Comparison of ENCODE assay signal across 9 cellular contexts in genomic region chr9:116152941-116153764, GRCh38. TPM values are rescaled to one million over a fixed set of nuclear protein-coding genes. Genes with fewer than 3 reads are reported as not detected.
DNase-seq lines count a peak whose midpoint lies in the region; ATAC-seq and TF ChIP-seq lines count a peak whose summit lies in the region.
"Had no signal": no experiment of that assay in that cellular context is flagged by ENCODE, and none has a peak within 500 bp of the region (broad histone marks: within the 10 kb centered on the region; RNA-seq: fewer than 3 reads in every experiment).

No MANE protein-coding gene starts in this region.

- no peaks in the 10 kb centered on the region for H3K9me2 ChIP-seq in PC-9 (ENCODE audit: insufficient read depth)

- no peaks in the 10 kb centered on the region for H3K9me3 Mint-ChIP-seq in activated CD4-positive, alpha-beta T cell treated with anti-CD3 and anti-CD28 coated beads, Interleukin-2, amount 10 ng/mL, durations not matched to agents 7 days and 5 days

- peak overlapping the region; percentile 88; the same call in 1 of the 2 replicates for H2AFZ ChIP-seq in PC-9

- no peak for ATAC-seq in HG03378 (IDR thresholded peaks at IDR 0.05; ENCODE audit: unreplicated experiment)
- no peak for ATAC-seq in HG03175 (IDR thresholded peaks at IDR 0.05; ENCODE audit: unreplicated experiment)

- no peak for TF ChIP-seq EP300 in ovary (IDR thresholded peaks at IDR 0.05)

- H3K36me3 Mint-ChIP-seq in activated CD4-positive, alpha-beta T cell treated with anti-CD3 and anti-CD28 coated beads, Interleukin-2, amount 10 ng/mL, durations not matched to agents 7 days and 5 days (ENCODE audit: low read depth): no peaks in the 10 kb centered on the region

- H3K9me3 ChIP-seq in PC-9 (ENCODE audit: insufficient read depth, low read depth): no peaks in the 10 kb centered on the region
- H3K9me3 ChIP-seq in ovary: no peaks in the 10 kb centered on the region

- POLR2A ChIA-PET in PC-9 (lab: Charles Lee; ENCODE audit: unreplicated experiment): interaction anchor here (0.6 to 0.7 kb wide), 2 partner anchors 38 to 145 kb away, joined by 3 to 4 read pairs; no protein-coding TSS in a partner anchor
- POLR2A ChIA-PET in activated CD4-positive, alpha-beta T cell treated with anti-CD3 and anti-CD28 coated beads, Interleukin-2, amount 10 ng/mL, durations not matched to agents 7 days and 5 days (lab: Charles Lee): no interaction called here

- H3K4me3 ChIP-seq in PC-9 (peak overlapping the region; percentile 80; the same call in 1 of the 2 replicates), fibroblast of mammary gland (ENCODE audit: control insufficient read depth, low read depth, low read length) (peak overlapping the region; percentile 74), ovary (peak overlapping the region; percentile 70)

- peak overlapping the region; percentile 93 for H3K4me2 ChIP-seq in PC-9

- H3K27me3 ChIP-seq in PC-9 (ENCODE audit: insufficient read depth, low read depth) (no peaks in the 10 kb centered on the region), ovary (no peaks in the 10 kb centered on the region)

- H3K27ac ChIP-seq in PC-9: peak overlapping the region; percentile 55
- H3K27ac ChIP-seq in ovary: peak overlapping the region in 1 of 2 donors; percentile 79

- H3K4me1 ChIP-seq in PC-9 (replicated peaks; ENCODE audit: insufficient read depth): peaks cover 38% of the 10 kb centered on the region
- H3K4me1 ChIP-seq in ovary (ENCODE audit: insufficient read depth): peaks cover 9% of the 10 kb centered on the region

- H4K20me1 ChIP-seq in PC-9 (ENCODE audit: insufficient read depth): no peaks in the 10 kb centered on the region

- no peak for TF ChIP-seq POLR2A in ovary (IDR thresholded peaks at IDR 0.05)

- no peak overlapping the region for H3K27ac Mint-ChIP-seq in activated CD4-positive, alpha-beta T cell treated with anti-CD3 and anti-CD28 coated beads, Interleukin-2, amount 10 ng/mL, durations not matched to agents 7 days and 5 days

- no peaks in the 10 kb centered on the region for H3K79me2 ChIP-seq in PC-9 (ENCODE audit: low read depth)

- H3K36me3 ChIP-seq in PC-9 (ENCODE audit: low read depth) (no peaks in the 10 kb centered on the region), ovary (no peaks in the 10 kb centered on the region)

- WGBS in ovary, 3 donors: 6 to 8% (median 6%) methylated on average over 9 of the region's 9 CpGs

- peak; percentile 85 for DNase-seq in Daoy (ENCODE audit: low read depth)
- peak in 1 of 2 experiments; percentile 30 for DNase-seq in PC-9
- DNase-seq in fibroblast of mammary gland (ENCODE audit: low read depth): peak; percentile 94
- peak in 3 of 5 donors; percentile 12 to 31 (median 27) for DNase-seq in ovary
- DNase-seq in cerebellar cortex (ENCODE audit: low spot score): no peak
- DNase-seq in activated CD4-positive, alpha-beta T cell treated with anti-CD3 and anti-CD28 coated beads, Interleukin-2, amount 10 ng/mL, durations not matched to agents 7 days and 5 days: no peak
- DNase-seq: NCI-H345 had no signal

- CTCF ChIA-PET in PC-9 (lab: Charles Lee): interaction anchor here (0.6 to 2.2 kb wide), 8 partner anchors 13 to 1081 kb away, joined by 3 to 15 read pairs (median 3); no protein-coding TSS in a partner anchor
- CTCF ChIA-PET in activated CD4-positive, alpha-beta T cell treated with anti-CD3 and anti-CD28 coated beads, Interleukin-2, amount 10 ng/mL, durations not matched to agents 7 days and 5 days (lab: Charles Lee): no interaction called here

- intact Hi-C loops in PC-9 (cut with micrococcal nuclease; ENCODE audit: unreplicated experiment) (loop anchor here (1.0 to 10.0 kb wide), 8 partner anchors 132 to 562 kb away; no protein-coding TSS in a partner anchor), ovary (cut with DNase I) (loop anchor here in 3 of 4 donors (5.0 to 10.0 kb wide), 3 partner anchors 212 to 419 kb away; no protein-coding TSS in a partner anchor)

- H3K4me1 Mint-ChIP-seq in activated CD4-positive, alpha-beta T cell treated with anti-CD3 and anti-CD28 coated beads, Interleukin-2, amount 10 ng/mL, durations not matched to agents 7 days and 5 days: peaks cover 3% of the 10 kb centered on the region

- TF ChIP-seq CTCF in PC-9 (conservative IDR thresholded peaks at IDR 0.05) (no peak), fibroblast of mammary gland (conservative IDR thresholded peaks at IDR 0.05; ENCODE audit: control insufficient read depth, insufficient read depth, low read depth, low read length) (no peak), ovary (IDR thresholded peaks at IDR 0.05) (no peak)

- H3K4me3 Mint-ChIP-seq in activated CD4-positive, alpha-beta T cell treated with anti-CD3 and anti-CD28 coated beads, Interleukin-2, amount 10 ng/mL, durations not matched to agents 7 days and 5 days: no peak overlapping the region

- BruUV-seq in PC-9 (replicated peaks; lab: Mats Ljungman, UMichigan): no TSS peak

- peaks cover 21% of the 10 kb centered on the region for H3F3A ChIP-seq in PC-9 (ENCODE audit: insufficient read depth, low read depth)

- peaks cover 69% of the 10 kb centered on the region for H3K27me3 Mint-ChIP-seq in activated CD4-positive, alpha-beta T cell treated with anti-CD3 and anti-CD28 coated beads, Interleukin-2, amount 10 ng/mL, durations not matched to agents 7 days and 5 days

RNA-seq across cellular contexts. Expression of gene PAPPA, which starts 0.4 kb away (rescaled TPM):
- 8.3 and 9.9 TPM in 2 replicates for total RNA-seq in Daoy (2014; rRNA removed; shearing (Covaris generic))
- total RNA-seq in PC-9 (2021) (3.4 and 3.9 TPM in 2 replicates), ovary (1 to 10 TPM; 1.6 to 5.5 (median 2.6) TPM)
- 1 to 10 TPM in 1 of 2 donors, under 1 TPM in 1; 0.61 to 2.9 TPM for polyA plus RNA-seq in ovary
- total RNA-seq in activated CD4-positive, alpha-beta T cell treated with anti-CD3 and anti-CD28 coated beads, Interleukin-2, amount 10 ng/mL, durations not matched to agents 7 days and 5 days: not detected

Comparison
In these comparisons a context has a peak if more than half of its experiments do, and no peak if none do; other contexts are left out.
1. DNase-seq: peak in Daoy (single experiment), fibroblast of mammary gland (single experiment) and ovary (3 of 5); none in cerebellar cortex (single experiment) and activated CD4-positive, alpha-beta T cell treated with anti-CD3 and anti-CD28 coated beads, Interleukin-2, amount 10 ng/mL, durations not matched to agents 7 days and 5 days (single experiment).
2. Peak in every context shown above with its lines, with median percentiles within 50 percentile points of each other: H3K4me3 ChIP-seq.